Comparison of ENCODE assay signal across 1 cellular context in the genomic region with DNA sequence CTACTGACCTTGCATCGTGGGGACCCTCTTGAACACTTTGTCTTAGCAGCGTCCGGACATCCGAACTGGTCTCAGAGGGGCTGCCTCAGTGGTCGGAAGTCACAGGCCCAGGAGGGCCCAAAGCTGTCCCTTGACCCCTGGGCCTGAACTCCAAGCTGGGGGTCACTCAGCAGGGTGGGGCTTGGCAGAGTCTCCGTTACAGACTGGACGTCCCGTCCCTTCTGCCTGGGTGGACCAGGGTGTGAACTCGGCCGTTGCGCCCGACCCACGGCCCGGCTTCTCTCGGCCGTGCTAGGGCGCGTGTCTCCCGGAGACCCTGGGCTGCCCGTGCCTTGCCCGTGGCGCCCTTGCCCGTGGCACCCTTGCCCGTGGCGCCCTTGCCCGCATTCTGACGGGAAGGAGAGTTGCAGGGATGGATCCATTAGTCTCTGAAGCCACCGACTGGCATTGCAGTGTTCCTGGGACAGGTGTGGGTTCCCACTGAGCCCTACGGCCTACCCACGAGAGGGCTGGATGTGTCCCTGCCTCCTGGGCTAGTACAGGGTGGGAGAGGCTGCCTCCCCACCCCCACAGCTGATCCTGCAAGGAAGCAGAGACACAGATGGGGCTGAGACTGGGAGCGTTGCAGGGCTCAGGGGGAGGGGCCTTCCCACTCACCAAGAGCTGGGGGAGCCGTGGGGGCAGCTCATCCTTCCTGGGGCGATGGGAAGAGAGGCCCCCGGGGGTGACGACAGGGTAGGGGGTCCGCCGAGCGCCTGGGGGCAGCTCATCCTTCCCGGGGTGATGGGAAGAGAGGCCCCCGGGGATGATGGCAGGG.
TF ChIP-seq lines count a peak whose summit lies in the region.

No MANE protein-coding gene starts in this region.

TF ChIP-seq in SK-N-SH, 30 proteins besides CTCF, POLR2A, EP300 and RAD21:
- TF ChIP-seq RFX5 (IDR thresholded peaks at IDR 0.05; ENCODE audit: low read length), result no peak
- no peak for TF ChIP-seq GATA2 (CRISPR knock-in tag; IDR thresholded peaks at IDR 0.05)
- no peak for TF ChIP-seq USF1 (IDR thresholded peaks at IDR 0.05; ENCODE audit: borderline replicate concordance, low read depth)
- no peak for TF ChIP-seq POLR2AphosphoS5 (IDR thresholded peaks at IDR 0.05; ENCODE audit: low read depth, low read length)
- TF ChIP-seq NFIC (IDR thresholded peaks at IDR 0.05; ENCODE audit: borderline replicate concordance), result no peak
- TF ChIP-seq, protein P1, sequence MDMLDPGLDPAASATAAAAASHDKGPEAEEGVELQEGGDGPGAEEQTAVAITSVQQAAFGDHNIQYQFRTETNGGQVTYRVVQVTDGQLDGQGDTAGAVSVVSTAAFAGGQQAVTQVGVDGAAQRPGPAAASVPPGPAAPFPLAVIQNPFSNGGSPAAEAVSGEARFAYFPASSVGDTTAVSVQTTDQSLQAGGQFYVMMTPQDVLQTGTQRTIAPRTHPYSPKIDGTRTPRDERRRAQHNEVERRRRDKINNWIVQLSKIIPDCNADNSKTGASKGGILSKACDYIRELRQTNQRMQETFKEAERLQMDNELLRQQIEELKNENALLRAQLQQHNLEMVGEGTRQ (IDR thresholded peaks at IDR 0.05; ENCODE audit: borderline replicate concordance, low read depth, low read length), result no peak
- no peak for TF ChIP-seq FOSL2 (IDR thresholded peaks at IDR 0.05; ENCODE audit: borderline replicate concordance, low read depth)
- TF ChIP-seq, protein P2, sequence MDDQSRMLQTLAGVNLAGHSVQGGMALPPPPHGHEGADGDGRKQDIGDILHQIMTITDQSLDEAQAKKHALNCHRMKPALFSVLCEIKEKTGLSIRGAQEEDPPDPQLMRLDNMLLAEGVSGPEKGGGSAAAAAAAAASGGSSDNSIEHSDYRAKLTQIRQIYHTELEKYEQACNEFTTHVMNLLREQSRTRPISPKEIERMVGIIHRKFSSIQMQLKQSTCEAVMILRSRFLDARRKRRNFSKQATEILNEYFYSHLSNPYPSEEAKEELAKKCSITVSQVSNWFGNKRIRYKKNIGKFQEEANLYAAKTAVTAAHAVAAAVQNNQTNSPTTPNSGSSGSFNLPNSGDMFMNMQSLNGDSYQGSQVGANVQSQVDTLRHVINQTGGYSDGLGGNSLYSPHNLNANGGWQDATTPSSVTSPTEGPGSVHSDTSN (IDR thresholded peaks at IDR 0.05), result no peak
- no peak for TF ChIP-seq CHD2 (IDR thresholded peaks at IDR 0.05; ENCODE audit: low read length, partially characterized antibody)
- no peak for TF ChIP-seq TCF12 (IDR thresholded peaks at IDR 0.05)
- no peak for TF ChIP-seq MXI1 (IDR thresholded peaks at IDR 0.05; ENCODE audit: low read depth, low read length)
- TF ChIP-seq ZBTB33 (IDR thresholded peaks at IDR 0.05; ENCODE audit: borderline replicate concordance, low read depth), result no peak
- no peak for TF ChIP-seq IRF3 (IDR thresholded peaks at IDR 0.05; ENCODE audit: low read depth, low read length)
- TF ChIP-seq SMC3 (IDR thresholded peaks at IDR 0.05; ENCODE audit: low read depth, low read length), result no peak
